In the genomic region with DNA sequence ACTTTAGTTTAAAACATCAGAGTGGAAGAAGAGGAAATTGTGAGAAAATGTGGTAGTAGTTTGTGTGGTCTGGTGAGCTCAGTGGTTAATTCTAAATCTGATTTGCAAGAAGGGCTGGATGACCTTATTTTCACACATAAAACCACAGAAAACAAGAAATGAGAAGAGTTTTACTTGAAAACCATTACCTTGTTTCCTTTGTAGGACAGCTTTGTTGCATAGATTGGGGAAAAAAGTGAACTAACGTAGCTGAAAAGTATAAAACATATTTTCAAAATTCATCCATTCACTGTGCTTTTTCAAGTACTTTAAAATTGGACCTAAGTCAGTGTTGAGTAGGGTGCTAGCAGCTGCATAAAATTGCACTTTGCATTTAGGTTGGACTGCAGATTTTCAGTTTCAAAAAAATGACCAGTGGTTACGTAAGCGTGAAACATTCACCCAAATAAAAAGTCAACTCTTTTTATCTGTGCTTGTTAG, we compare ENCODE assay signal across 9 cellular contexts.
A peak's percentile ranks its signal among the peaks of the same experiment; 100 is the strongest.
DNase-seq lines count a peak whose midpoint lies in the region; ATAC-seq, FAIRE-seq and TF ChIP-seq lines count a peak whose summit lies in the region.
"Had no signal": no experiment of that assay in that cellular context is flagged by ENCODE, and none has a peak within 500 bp of the region (broad histone marks: within the 10 kb centered on the region; RNA-seq: fewer than 3 reads in every experiment).

No MANE protein-coding gene starts in this region.

- 66 to 70% methylated on average over 3 of the region's 3 CpGs for WGBS in esophagus squamous epithelium, 2 donors

- H3K36me3 ChIP-seq in esophagus squamous epithelium (peaks cover 0 to 59% (median 5%) of the 10 kb centered on the region in 3 donors), gastrocnemius medialis (peaks cover 0 to 17% of the 10 kb centered on the region in 2 donors)

- DNase-seq in esophagus squamous epithelium (lab: John Stamatoyannopoulos, UW) (no peak), NCI-H2029 treated with DMSO at 0.1 percent for 48 hours (lab: John Stamatoyannopoulos, UW) (no peak), HTR-8/SVneo (ENCODE audit: insufficient read length, low spot score) (no peak), NCI-H82 treated with DMSO at 0.1 percent for 48 hours (lab: John Stamatoyannopoulos, UW; ENCODE audit: unreplicated experiment) (no peak), gastrocnemius medialis (no peak)
- DNase-seq: cerebellar nuclear complex had no signal

- H3K4me1 ChIP-seq in esophagus squamous epithelium (peaks cover 0 to 10% (median 3%) of the 10 kb centered on the region in 3 donors), gastrocnemius medialis (peaks cover 0 to 34% of the 10 kb centered on the region in 2 donors)

- H3K9me3 ChIP-seq in esophagus squamous epithelium: no peaks in the 10 kb centered on the region
- no peaks in the 10 kb centered on the region for H3K9me3 ChIP-seq in gastrocnemius medialis

- TF ChIP-seq CTCF in esophagus squamous epithelium (IDR thresholded peaks at IDR 0.05) (no peak), gastrocnemius medialis (IDR thresholded peaks at IDR 0.05 in 4 of 5, conservative IDR thresholded peaks at IDR 0.05 in 1 of 5) (no peak)

- peak overlapping the region in 3 of 4 donors; percentile 3 to 22 (median 7) for H3K27ac ChIP-seq in esophagus squamous epithelium
- no peak overlapping the region for H3K27ac ChIP-seq in gastrocnemius medialis

- H3K4me3 ChIP-seq in esophagus squamous epithelium (no peak overlapping the region), gastrocnemius medialis (no peak overlapping the region)

- peak; percentile 96 for ATAC-seq in GM18499 (IDR thresholded peaks at IDR 0.05; ENCODE audit: insufficient read depth, unreplicated experiment)
- ATAC-seq in GM21381 (IDR thresholded peaks at IDR 0.05; ENCODE audit: unreplicated experiment): peak; percentile 96
- peak; percentile 94 for ATAC-seq in HG03432 (IDR thresholded peaks at IDR 0.05; ENCODE audit: unreplicated experiment)
- ATAC-seq in gastrocnemius medialis: no peak

- in situ Hi-C loops in gastrocnemius medialis (cut with MboI; ENCODE audit: low sequenced_read_pairs in 4 of 4): loop anchor here in 1 of 4 donors (10.0 kb wide), 1 partner anchor 58 kb away; no protein-coding TSS in a partner anchor

- H3K27me3 ChIP-seq in esophagus squamous epithelium (no peaks in the 10 kb centered on the region), gastrocnemius medialis (no peaks in the 10 kb centered on the region)

- no peak for FAIRE-seq in HTR-8/SVneo (lab: Jason Lieb, UNC)

- intact Hi-C loops in esophagus squamous epithelium (cut with DNase I) (no loop called here), gastrocnemius medialis (cut with DNase I; ENCODE audit: low total_unique reads) (no loop called here)

- TF ChIP-seq POLR2A in esophagus squamous epithelium (IDR thresholded peaks at IDR 0.05) (no peak), gastrocnemius medialis (IDR thresholded peaks at IDR 0.05) (no peak)

Comparison
In these comparisons a context has a peak if more than half of its experiments do, and no peak if none do; other contexts are left out.
1. ATAC-seq: peak in GM18499 (single experiment), GM21381 (single experiment) and HG03432 (single experiment); none in gastrocnemius medialis (0 of 2).
2. H3K27ac ChIP-seq: peak in esophagus squamous epithelium (3 of 4); none in gastrocnemius medialis (0 of 4).